In genomic region chr3:8629151-8630021, GRCh38 we compare ENCODE assay signal across 8 cellular contexts. TPM values are rescaled to one million over a fixed set of nuclear protein-coding genes. Genes with fewer than 3 reads are reported as not detected.
A peak's percentile ranks its signal among the peaks of the same experiment; 100 is the strongest.
DNase-seq lines count a peak whose midpoint lies in the region; ATAC-seq, FAIRE-seq and TF ChIP-seq lines count a peak whose summit lies in the region.

No MANE protein-coding gene starts in this region.

- H3K27me3 ChIP-seq in RWPE2 (ENCODE audit: insufficient read depth, poor library complexity, severe bottlenecking) = no peaks in the 10 kb centered on the region

- no peaks in the 10 kb centered on the region for H3K36me3 ChIP-seq in RWPE2 (ENCODE audit: low read depth)

- DNase-seq in GM12891 (ENCODE audit: insufficient read length, low spot score) (peak; percentile 53), RWPE2 (ENCODE audit: low spot score) (peak; percentile 95), non-pigmented ciliary epithelial cell (ENCODE audit: low read depth) (peak; percentile 60), ecto neural progenitor cell (ENCODE audit: low spot score) (no peak), cerebellar cortex (ENCODE audit: low spot score) (no peak), SK-N-DZ (ENCODE audit: low spot score) (no peak)
- no peak for DNase-seq in central memory CD8-positive, alpha-beta T cell (ENCODE audit: low spot score in 2 of 2)

- H3K4me3 ChIP-seq in RWPE2 (ENCODE audit: severe bottlenecking) = no peak overlapping the region

- H3K27ac ChIP-seq in RWPE2 (ENCODE audit: poor library complexity, severe bottlenecking) = peak overlapping the region; percentile 66

- no peaks in the 10 kb centered on the region for H3K9me3 ChIP-seq in RWPE2 (ENCODE audit: severe bottlenecking)

- no peaks in the 10 kb centered on the region for H3K27me3 Mint-ChIP-seq in central memory CD8-positive, alpha-beta T cell

- no peak for TF ChIP-seq POLR2A in GM12891 (IDR thresholded peaks at IDR 0.05; ENCODE audit: low read depth, low read length)

- ATAC-seq in HG02642 (IDR thresholded peaks at IDR 0.05; ENCODE audit: poor library complexity, unreplicated experiment) (peak; percentile 78), RWPE2 (ENCODE audit: low read depth) (peak; percentile 78)
- ATAC-seq in central memory CD8-positive, alpha-beta T cell (replicated peaks; ENCODE audit: extremely low read depth, poor library complexity, severe bottlenecking) = peak; percentile 74

- peak overlapping the region; percentile 66 for H3K27ac Mint-ChIP-seq in central memory CD8-positive, alpha-beta T cell (ENCODE audit: low read depth)

- H3K4me1 Mint-ChIP-seq in central memory CD8-positive, alpha-beta T cell = peaks cover 14% of the 10 kb centered on the region

- peak; percentile 88 for FAIRE-seq in GM12891 (lab: Jason Lieb, UNC)

- peaks cover 30% of the 10 kb centered on the region for H3K4me1 ChIP-seq in RWPE2 (ENCODE audit: insufficient read depth, poor library complexity, severe bottlenecking)

- no peak for TF ChIP-seq CTCF in RWPE2 (IDR thresholded peaks at IDR 0.05; ENCODE audit: poor library complexity, severe bottlenecking)

- no peaks in the 10 kb centered on the region for H3K36me3 Mint-ChIP-seq in central memory CD8-positive, alpha-beta T cell (ENCODE audit: insufficient read depth)

- H3K4me3 Mint-ChIP-seq in central memory CD8-positive, alpha-beta T cell = peak overlapping the region; percentile 43

- H3K9me3 Mint-ChIP-seq in central memory CD8-positive, alpha-beta T cell = no peaks in the 10 kb centered on the region

TF ChIP-seq in GM12891, 5 proteins besides CTCF, POLR2A, EP300 and RAD21:
- TF ChIP-seq PAX5 (IDR thresholded peaks at IDR 0.05; ENCODE audit: insufficient read depth, low read length, severe bottlenecking) (peak; percentile 15), POLR2AphosphoS5 (IDR thresholded peaks at IDR 0.05; ENCODE audit: low read depth, low read length) (no peak)

RNA-seq across cellular contexts. Expression of gene SSUH2, which starts 15.2 kb away (rescaled TPM):
- not detected for polyA plus RNA-seq in GM12891 (2012; ENCODE audit: low read depth, missing spikeins)
- 2.2 TPM in 2 replicates for polyA plus RNA-seq in SK-N-DZ (2014; cell fraction: cytosol; rRNA removed)
- 7.4 and 9.9 TPM in 2 replicates for polyA plus RNA-seq in SK-N-DZ (2014; cell fraction: nucleus; rRNA removed)

Comparison
In these comparisons a context has a peak if more than half of its experiments do, and no peak if none do; other contexts are left out.
1. DNase-seq: peak in GM12891 (single experiment), RWPE2 (single experiment) and non-pigmented ciliary epithelial cell (single experiment); none in central memory CD8-positive, alpha-beta T cell (0 of 2), ecto neural progenitor cell (single experiment), cerebellar cortex (single experiment) and SK-N-DZ (single experiment).
2. Peak in every context shown above with its lines, with median percentiles within 50 percentile points of each other: ATAC-seq.